In the genomic region with DNA sequence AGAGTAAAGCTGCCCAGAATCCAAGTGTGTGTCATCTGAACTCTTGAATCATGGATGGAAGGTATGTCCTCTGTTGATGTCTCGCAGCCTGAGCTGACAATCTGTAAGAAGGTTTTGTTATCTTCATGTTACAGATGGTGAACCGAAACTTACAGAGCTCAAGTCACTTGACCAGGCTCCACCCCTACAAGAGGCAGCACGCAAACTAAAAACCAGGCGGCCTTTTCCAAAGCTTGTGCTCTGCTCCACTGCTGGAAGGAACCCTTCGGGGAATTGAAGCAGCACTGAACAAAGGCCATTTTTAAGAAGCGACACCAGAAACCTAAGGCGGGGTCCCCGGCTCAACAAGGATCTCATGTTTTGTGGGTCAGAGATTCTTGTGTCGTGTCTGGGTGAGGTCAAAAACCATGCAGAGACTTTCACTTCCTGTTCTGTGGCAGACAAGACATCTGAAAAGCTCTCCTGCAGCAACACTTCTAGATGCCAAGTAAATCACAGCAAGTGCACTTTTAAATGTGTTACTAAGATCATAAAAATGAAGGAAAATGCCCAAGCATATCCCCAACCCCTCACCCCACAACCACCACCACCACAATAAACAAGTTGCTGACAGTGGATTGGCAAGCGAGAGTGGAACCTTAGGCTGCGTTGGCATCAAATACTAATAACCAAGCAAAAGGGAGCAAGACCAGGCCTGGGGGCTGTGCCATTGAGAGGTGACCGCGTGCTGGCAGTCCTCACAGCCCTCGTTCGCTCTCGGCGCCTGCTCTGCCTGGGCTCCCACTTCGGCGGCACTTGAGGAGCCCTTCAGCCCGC, we compare ENCODE assay signal across 1 cellular context.
TF ChIP-seq lines count a peak whose summit lies in the region.

No MANE protein-coding gene starts in this region.

TF ChIP-seq in K562, 482 proteins besides CTCF, POLR2A, EP300 and RAD21 (continued from another document and continues in another):
- TF ChIP-seq HOXB6 (CRISPR knock-in tag; IDR thresholded peaks at IDR 0.05; ENCODE audit: borderline replicate concordance) (no peak), THRAP3 (IDR thresholded peaks at IDR 0.05; ENCODE audit: borderline replicate concordance) (no peak), ERF (CRISPR knock-in tag; IDR thresholded peaks at IDR 0.05) (no peak), CHCHD3 (CRISPR knock-in tag; IDR thresholded peaks at IDR 0.05) (no peak), ZNF23 (CRISPR knock-in tag; IDR thresholded peaks at IDR 0.05) (no peak), CBX3 (IDR thresholded peaks at IDR 0.05; ENCODE audit: borderline replicate concordance in 1 of 2, low read length in 2 of 2) (peak in 1 of 2 experiments; percentile 65; a peak in 1 of 3 replicates), SETDB1 (IDR thresholded peaks at IDR 0.05; ENCODE audit: low read length) (no peak), DIDO1 (tag; IDR thresholded peaks at IDR 0.05; ENCODE audit: low read depth) (peak; percentile 51; the same call in 1 of the 2 replicates), SIX5 (IDR thresholded peaks at IDR 0.05; ENCODE audit: borderline replicate concordance in 1 of 2, insufficient read depth in 1 of 2, low read depth in 1 of 2, low read length in 2 of 2) (no peak), BMI1 (IDR thresholded peaks at IDR 0.05; ENCODE audit: low read length) (no peak), SMARCC2 (IDR thresholded peaks at IDR 0.05; ENCODE audit: low read depth) (peak; percentile 63; the same call in 1 of the 2 replicates), KLF16 (IDR thresholded peaks at IDR 0.05) (peak; percentile 36; the same call in 1 of the 2 replicates), RAD51 (IDR thresholded peaks at IDR 0.05; ENCODE audit: borderline replicate concordance, low read depth) (peak; percentile 49; the same call in 1 of the 2 replicates), CC2D1A (IDR thresholded peaks at IDR 0.05) (no peak; the same call in 1 of the 2 replicates), SP1 (CRISPR knock-in tag; IDR thresholded peaks at IDR 0.05) (0 out of 2 replicates have a peak, but pooled peaks have one; percentile 23), TAF15 (IDR thresholded peaks at IDR 0.05; ENCODE audit: low read depth, low read length) (no peak), SMAD4 (CRISPR knock-in tag; conservative IDR thresholded peaks at IDR 0.05) (peak; percentile 87), ZNF197 (CRISPR knock-in tag; IDR thresholded peaks at IDR 0.05; ENCODE audit: low read depth) (peak; percentile 43; the same call in 1 of the 2 replicates), TEAD2 (tag; IDR thresholded peaks at IDR 0.05) (no peak), SNRNP70 (optimal IDR thresholded peaks at IDR 0.05; ENCODE audit: low read depth, low read length) (no peak), SMAD3 (CRISPR knock-in tag; conservative IDR thresholded peaks at IDR 0.05) (0 out of 2 replicates have a peak, but pooled peaks have one; percentile 2), HNRNPH1 (optimal IDR thresholded peaks at IDR 0.05; ENCODE audit: low read depth, low read length) (no peak), TSC22D4 (tag; IDR thresholded peaks at IDR 0.05) (no peak), ZNF140 (CRISPR knock-in tag; IDR thresholded peaks at IDR 0.05) (no peak), ZNF785 (CRISPR knock-in tag; IDR thresholded peaks at IDR 0.05) (no peak), ETV1 (tag; conservative IDR thresholded peaks at IDR 0.05; ENCODE audit: low read depth) (peak; percentile 47; the same call in 1 of the 2 replicates), ZNF134 (CRISPR knock-in tag; conservative IDR thresholded peaks at IDR 0.05) (peak; percentile 36; the same call in 1 of the 2 replicates), SIN3A (IDR thresholded peaks at IDR 0.05; ENCODE audit: borderline replicate concordance in 2 of 2, control insufficient read depth in 1 of 2, low read depth in 2 of 2, low read length in 2 of 2) (no peak), NONO (IDR thresholded peaks at IDR 0.05; ENCODE audit: low read depth in 2 of 2, low read length in 1 of 2) (no peak)
- TF ChIP-seq, protein P1, sequence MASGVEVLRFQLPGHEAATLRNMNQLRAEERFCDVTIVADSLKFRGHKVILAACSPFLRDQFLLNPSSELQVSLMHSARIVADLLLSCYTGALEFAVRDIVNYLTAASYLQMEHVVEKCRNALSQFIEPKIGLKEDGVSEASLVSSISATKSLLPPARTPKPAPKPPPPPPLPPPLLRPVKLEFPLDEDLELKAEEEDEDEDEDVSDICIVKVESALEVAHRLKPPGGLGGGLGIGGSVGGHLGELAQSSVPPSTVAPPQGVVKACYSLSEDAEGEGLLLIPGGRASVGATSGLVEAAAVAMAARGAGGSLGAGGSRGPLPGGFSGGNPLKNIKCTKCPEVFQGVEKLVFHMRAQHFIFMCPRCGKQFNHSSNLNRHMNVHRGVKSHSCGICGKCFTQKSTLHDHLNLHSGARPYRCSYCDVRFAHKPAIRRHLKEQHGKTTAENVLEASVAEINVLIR (CRISPR knock-in tag; IDR thresholded peaks at IDR 0.05): peak; percentile 24; the same call in 1 of the 2 replicates
- TF ChIP-seq, protein P2, sequence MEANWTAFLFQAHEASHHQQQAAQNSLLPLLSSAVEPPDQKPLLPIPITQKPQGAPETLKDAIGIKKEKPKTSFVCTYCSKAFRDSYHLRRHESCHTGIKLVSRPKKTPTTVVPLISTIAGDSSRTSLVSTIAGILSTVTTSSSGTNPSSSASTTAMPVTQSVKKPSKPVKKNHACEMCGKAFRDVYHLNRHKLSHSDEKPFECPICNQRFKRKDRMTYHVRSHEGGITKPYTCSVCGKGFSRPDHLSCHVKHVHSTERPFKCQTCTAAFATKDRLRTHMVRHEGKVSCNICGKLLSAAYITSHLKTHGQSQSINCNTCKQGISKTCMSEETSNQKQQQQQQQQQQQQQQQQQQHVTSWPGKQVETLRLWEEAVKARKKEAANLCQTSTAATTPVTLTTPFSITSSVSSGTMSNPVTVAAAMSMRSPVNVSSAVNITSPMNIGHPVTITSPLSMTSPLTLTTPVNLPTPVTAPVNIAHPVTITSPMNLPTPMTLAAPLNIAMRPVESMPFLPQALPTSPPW (CRISPR knock-in tag; IDR thresholded peaks at IDR 0.05): no peak
- TF ChIP-seq, protein P3, sequence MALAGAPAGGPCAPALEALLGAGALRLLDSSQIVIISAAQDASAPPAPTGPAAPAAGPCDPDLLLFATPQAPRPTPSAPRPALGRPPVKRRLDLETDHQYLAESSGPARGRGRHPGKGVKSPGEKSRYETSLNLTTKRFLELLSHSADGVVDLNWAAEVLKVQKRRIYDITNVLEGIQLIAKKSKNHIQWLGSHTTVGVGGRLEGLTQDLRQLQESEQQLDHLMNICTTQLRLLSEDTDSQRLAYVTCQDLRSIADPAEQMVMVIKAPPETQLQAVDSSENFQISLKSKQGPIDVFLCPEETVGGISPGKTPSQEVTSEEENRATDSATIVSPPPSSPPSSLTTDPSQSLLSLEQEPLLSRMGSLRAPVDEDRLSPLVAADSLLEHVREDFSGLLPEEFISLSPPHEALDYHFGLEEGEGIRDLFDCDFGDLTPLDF (CRISPR knock-in tag; IDR thresholded peaks at IDR 0.05): no peak; the same call in 1 of the 2 replicates
- TF ChIP-seq, protein P4, sequence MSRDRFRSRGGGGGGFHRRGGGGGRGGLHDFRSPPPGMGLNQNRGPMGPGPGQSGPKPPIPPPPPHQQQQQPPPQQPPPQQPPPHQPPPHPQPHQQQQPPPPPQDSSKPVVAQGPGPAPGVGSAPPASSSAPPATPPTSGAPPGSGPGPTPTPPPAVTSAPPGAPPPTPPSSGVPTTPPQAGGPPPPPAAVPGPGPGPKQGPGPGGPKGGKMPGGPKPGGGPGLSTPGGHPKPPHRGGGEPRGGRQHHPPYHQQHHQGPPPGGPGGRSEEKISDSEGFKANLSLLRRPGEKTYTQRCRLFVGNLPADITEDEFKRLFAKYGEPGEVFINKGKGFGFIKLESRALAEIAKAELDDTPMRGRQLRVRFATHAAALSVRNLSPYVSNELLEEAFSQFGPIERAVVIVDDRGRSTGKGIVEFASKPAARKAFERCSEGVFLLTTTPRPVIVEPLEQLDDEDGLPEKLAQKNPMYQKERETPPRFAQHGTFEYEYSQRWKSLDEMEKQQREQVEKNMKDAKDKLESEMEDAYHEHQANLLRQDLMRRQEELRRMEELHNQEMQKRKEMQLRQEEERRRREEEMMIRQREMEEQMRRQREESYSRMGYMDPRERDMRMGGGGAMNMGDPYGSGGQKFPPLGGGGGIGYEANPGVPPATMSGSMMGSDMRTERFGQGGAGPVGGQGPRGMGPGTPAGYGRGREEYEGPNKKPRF (IDR thresholded peaks at IDR 0.05; ENCODE audit: low read depth, low read length): no peak
- TF ChIP-seq, protein P5, sequence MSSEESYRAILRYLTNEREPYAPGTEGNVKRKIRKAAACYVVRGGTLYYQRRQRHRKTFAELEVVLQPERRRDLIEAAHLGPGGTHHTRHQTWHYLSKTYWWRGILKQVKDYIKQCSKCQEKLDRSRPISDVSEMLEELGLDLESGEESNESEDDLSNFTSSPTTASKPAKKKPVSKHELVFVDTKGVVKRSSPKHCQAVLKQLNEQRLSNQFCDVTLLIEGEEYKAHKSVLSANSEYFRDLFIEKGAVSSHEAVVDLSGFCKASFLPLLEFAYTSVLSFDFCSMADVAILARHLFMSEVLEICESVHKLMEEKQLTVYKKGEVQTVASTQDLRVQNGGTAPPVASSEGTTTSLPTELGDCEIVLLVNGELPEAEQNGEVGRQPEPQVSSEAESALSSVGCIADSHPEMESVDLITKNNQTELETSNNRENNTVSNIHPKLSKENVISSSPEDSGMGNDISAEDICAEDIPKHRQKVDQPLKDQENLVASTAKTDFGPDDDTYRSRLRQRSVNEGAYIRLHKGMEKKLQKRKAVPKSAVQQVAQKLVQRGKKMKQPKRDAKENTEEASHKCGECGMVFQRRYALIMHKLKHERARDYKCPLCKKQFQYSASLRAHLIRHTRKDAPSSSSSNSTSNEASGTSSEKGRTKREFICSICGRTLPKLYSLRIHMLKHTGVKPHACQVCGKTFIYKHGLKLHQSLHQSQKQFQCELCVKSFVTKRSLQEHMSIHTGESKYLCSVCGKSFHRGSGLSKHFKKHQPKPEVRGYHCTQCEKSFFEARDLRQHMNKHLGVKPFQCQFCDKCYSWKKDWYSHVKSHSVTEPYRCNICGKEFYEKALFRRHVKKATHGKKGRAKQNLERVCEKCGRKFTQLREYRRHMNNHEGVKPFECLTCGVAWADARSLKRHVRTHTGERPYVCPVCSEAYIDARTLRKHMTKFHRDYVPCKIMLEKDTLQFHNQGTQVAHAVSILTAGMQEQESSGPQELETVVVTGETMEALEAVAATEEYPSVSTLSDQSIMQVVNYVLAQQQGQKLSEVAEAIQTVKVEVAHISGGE (CRISPR knock-in tag; IDR thresholded peaks at IDR 0.05): no peak
- TF ChIP-seq, protein P6, sequence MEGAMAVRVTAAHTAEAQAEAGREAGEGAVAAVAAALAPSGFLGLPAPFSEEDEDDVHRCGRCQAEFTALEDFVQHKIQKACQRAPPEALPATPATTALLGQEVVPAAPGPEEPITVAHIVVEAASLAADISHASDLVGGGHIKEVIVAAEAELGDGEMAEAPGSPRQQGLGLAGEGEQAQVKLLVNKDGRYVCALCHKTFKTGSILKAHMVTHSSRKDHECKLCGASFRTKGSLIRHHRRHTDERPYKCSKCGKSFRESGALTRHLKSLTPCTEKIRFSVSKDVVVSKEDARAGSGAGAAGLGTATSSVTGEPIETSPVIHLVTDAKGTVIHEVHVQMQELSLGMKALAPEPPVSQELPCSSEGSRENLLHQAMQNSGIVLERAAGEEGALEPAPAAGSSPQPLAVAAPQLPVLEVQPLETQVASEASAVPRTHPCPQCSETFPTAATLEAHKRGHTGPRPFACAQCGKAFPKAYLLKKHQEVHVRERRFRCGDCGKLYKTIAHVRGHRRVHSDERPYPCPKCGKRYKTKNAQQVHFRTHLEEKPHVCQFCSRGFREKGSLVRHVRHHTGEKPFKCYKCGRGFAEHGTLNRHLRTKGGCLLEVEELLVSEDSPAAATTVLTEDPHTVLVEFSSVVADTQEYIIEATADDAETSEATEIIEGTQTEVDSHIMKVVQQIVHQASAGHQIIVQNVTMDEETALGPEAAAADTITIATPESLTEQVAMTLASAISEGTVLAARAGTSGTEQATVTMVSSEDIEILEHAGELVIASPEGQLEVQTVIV (CRISPR knock-in tag; IDR thresholded peaks at IDR 0.05; ENCODE audit: borderline replicate concordance): no peak
- TF ChIP-seq, protein P7, sequence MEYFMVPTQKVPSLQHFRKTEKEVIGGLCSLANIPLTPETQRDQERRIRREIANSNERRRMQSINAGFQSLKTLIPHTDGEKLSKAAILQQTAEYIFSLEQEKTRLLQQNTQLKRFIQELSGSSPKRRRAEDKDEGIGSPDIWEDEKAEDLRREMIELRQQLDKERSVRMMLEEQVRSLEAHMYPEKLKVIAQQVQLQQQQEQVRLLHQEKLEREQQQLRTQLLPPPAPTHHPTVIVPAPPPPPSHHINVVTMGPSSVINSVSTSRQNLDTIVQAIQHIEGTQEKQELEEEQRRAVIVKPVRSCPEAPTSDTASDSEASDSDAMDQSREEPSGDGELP (CRISPR knock-in tag; IDR thresholded peaks at IDR 0.05; ENCODE audit: borderline replicate concordance): no peak; the same call in 1 of the 2 replicates
- TF ChIP-seq, protein P8, sequence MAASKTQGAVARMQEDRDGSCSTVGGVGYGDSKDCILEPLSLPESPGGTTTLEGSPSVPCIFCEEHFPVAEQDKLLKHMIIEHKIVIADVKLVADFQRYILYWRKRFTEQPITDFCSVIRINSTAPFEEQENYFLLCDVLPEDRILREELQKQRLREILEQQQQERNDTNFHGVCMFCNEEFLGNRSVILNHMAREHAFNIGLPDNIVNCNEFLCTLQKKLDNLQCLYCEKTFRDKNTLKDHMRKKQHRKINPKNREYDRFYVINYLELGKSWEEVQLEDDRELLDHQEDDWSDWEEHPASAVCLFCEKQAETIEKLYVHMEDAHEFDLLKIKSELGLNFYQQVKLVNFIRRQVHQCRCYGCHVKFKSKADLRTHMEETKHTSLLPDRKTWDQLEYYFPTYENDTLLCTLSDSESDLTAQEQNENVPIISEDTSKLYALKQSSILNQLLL (CRISPR knock-in tag; IDR thresholded peaks at IDR 0.05; ENCODE audit: borderline replicate concordance): no peak
- TF ChIP-seq, protein P9, sequence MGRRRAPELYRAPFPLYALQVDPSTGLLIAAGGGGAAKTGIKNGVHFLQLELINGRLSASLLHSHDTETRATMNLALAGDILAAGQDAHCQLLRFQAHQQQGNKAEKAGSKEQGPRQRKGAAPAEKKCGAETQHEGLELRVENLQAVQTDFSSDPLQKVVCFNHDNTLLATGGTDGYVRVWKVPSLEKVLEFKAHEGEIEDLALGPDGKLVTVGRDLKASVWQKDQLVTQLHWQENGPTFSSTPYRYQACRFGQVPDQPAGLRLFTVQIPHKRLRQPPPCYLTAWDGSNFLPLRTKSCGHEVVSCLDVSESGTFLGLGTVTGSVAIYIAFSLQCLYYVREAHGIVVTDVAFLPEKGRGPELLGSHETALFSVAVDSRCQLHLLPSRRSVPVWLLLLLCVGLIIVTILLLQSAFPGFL (CRISPR knock-in tag; IDR thresholded peaks at IDR 0.05): no peak
- TF ChIP-seq, protein P10, sequence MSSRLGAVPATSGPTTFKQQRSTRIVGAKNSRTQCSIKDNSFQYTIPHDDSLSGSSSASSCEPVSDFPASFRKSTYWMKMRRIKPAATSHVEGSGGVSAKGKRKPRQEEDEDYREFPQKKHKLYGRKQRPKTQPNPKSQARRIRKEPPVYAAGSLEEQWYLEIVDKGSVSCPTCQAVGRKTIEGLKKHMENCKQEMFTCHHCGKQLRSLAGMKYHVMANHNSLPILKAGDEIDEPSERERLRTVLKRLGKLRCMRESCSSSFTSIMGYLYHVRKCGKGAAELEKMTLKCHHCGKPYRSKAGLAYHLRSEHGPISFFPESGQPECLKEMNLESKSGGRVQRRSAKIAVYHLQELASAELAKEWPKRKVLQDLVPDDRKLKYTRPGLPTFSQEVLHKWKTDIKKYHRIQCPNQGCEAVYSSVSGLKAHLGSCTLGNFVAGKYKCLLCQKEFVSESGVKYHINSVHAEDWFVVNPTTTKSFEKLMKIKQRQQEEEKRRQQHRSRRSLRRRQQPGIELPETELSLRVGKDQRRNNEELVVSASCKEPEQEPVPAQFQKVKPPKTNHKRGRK (tag; IDR thresholded peaks at IDR 0.05): no peak
